8 cellular contexts compared by ENCODE assay signal in the genomic region with DNA sequence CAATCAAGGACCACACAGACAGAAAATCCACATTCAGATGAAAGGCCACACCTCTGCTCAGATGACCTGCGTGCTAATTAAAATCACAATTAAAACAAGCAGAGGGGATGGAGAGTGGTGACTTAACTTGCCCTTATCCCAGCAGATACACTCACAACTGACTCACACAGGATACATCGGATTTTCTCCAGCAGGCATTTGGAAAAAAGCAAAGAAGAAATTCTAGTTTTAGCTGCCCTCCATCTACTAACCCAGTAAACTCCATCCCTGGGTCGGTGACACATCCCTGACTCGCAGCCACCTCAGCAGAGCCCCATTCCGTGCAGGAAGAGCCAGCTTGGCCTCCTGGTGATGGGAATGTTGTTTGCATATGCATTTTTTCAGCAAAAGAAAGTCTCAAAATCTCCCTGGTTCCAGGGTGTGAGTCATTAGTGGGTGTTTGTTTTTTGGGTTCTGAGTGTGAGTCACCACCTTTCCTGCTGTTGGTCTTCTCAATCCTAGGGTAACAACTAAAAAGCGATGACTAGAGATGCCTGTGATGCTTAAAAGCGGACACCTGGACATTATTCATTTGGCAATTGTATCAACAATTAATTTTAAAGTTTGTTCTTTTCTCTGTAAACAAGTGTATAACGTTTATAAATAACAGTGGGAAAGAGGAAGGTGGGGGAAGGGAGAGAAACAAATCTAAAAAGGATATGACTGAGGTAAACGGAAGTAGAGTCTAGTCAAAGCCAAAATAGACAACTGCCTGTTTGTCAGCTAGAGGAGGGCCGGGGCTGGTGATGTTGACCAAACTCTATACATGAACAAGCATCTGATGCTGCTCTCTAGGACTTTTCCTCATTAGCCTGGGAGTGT. TPM values are rescaled to one million over a fixed set of nuclear protein-coding genes. Genes with fewer than 3 reads are reported as not detected.
DNase-seq lines count a peak whose midpoint lies in the region; ATAC-seq and TF ChIP-seq lines count a peak whose summit lies in the region.

No MANE protein-coding gene starts in this region.

- no peaks in the 10 kb centered on the region for H3K9me2 ChIP-seq in PC-3 (replicated peaks; ENCODE audit: low read length)

- H3K79me2 ChIP-seq in PC-3 (ENCODE audit: low read length) = no peaks in the 10 kb centered on the region

- no TSS peak for BruUV-seq in PC-3 (replicated peaks; lab: Mats Ljungman, UMichigan)

- H3K9ac ChIP-seq in PC-3 (ENCODE audit: low read length) (peak overlapping the region; percentile 86), skeletal muscle tissue (ENCODE audit: low read depth in 1 of 3, low read length in 3 of 3) (no peak overlapping the region)

- H2AFZ ChIP-seq in PC-3 (ENCODE audit: low read length) = peak overlapping the region; percentile 54

- CTCF ChIA-PET in PC-3 (lab: Charles Lee) = interaction anchor here (0.5 to 1.0 kb wide), 2 partner anchors 29 to 147 kb away, joined by 5 to 7 read pairs; no protein-coding TSS in a partner anchor

- intact Hi-C loops in PC-3 (cut with micrococcal nuclease) = loop anchor here (1.0 to 2.0 kb wide), 9 partner anchors 10 to 222 kb away; a partner anchor contains a TSS

- no peaks in the 10 kb centered on the region for H3K27me3 ChIP-seq in PC-3 (ENCODE audit: low read length)
- no peaks in the 10 kb centered on the region for H3K27me3 ChIP-seq in skeletal muscle tissue (ENCODE audit: control insufficient read depth in 3 of 3, insufficient read depth in 3 of 3, low read length in 3 of 3)

- peak; percentile 42; the same call in 1 of the 2 replicates for TF ChIP-seq CTCF in PC-3 (conservative IDR thresholded peaks at IDR 0.05; ENCODE audit: low read depth, low read length)
- peak; percentile 63 for TF ChIP-seq CTCF in astrocyte of the cerebellum (IDR thresholded peaks at IDR 0.05; ENCODE audit: low read depth, low read length, missing control alignments)

- peaks cover 41% of the 10 kb centered on the region for H3K4me1 ChIP-seq in PC-3 (ENCODE audit: insufficient read depth, low read length)
- H3K4me1 ChIP-seq in skeletal muscle tissue (ENCODE audit: control insufficient read depth in 3 of 3, insufficient read depth in 3 of 3, low read length in 3 of 3) = peaks cover 3 to 9% (median 3%) of the 10 kb centered on the region in 3 donors

- in situ Hi-C loops in astrocyte of the cerebellum (cut with HindIII; ENCODE audit: low sequenced_read_pairs) = no loop called here

- POLR2A ChIA-PET in PC-3 (lab: Charles Lee; ENCODE audit: unreplicated experiment) = interaction anchor here (0.6 to 0.9 kb wide), 3 partner anchors 8 to 147 kb away, joined by 3 to 9 read pairs (median 8); no protein-coding TSS in a partner anchor

- H3F3A ChIP-seq in PC-3 (ENCODE audit: low read length, unreplicated experiment) = peaks cover 18% of the 10 kb centered on the region

- H3K27ac ChIP-seq in PC-3 (ENCODE audit: low read length) (peak overlapping the region; percentile 97), skeletal muscle tissue (ENCODE audit: low read depth, low read length) (peak overlapping the region; percentile 43)

- H3K9me3 ChIP-seq in PC-3 (ENCODE audit: low read length) = no peaks in the 10 kb centered on the region
- H3K9me3 ChIP-seq in skeletal muscle tissue (ENCODE audit: control insufficient read depth in 3 of 3, low read length in 3 of 3) = no peaks in the 10 kb centered on the region

- H4K20me1 ChIP-seq in PC-3 (ENCODE audit: low read length) = no peaks in the 10 kb centered on the region

- DNase-seq in PC-3 (peak; percentile 99), astrocyte of the cerebellum (ENCODE audit: low read depth) (peak; percentile 96), iPS DF 4.7 (ENCODE audit: extremely low read depth, low spot score) (peak; percentile 88), NCI-H2107 (lab: John Stamatoyannopoulos, UW) (no peak)

- ATAC-seq in GM18498 (IDR thresholded peaks at IDR 0.05; ENCODE audit: unreplicated experiment) (peak; percentile 75), HG02642 (IDR thresholded peaks at IDR 0.05; ENCODE audit: poor library complexity, unreplicated experiment) (peak; percentile 58), PC-3 (peak; percentile 85), HG03139 (IDR thresholded peaks at IDR 0.05; ENCODE audit: unreplicated experiment) (no peak)

- H3K4me3 ChIP-seq in PC-3 (ENCODE audit: low read length) (peak overlapping the region; percentile 34; the same call in 1 of the 2 replicates), astrocyte of the cerebellum (ENCODE audit: low read depth, low read length) (no peak overlapping the region), skeletal muscle tissue (ENCODE audit: low read length in 3 of 3) (no peak overlapping the region)

- H3K4me2 ChIP-seq in PC-3 (ENCODE audit: low read length) = peak overlapping the region; percentile 72

- H3K36me3 ChIP-seq in PC-3 (ENCODE audit: low read depth, low read length) (no peaks in the 10 kb centered on the region), skeletal muscle tissue (ENCODE audit: control insufficient read depth in 3 of 3, insufficient read depth in 3 of 3, low read length in 3 of 3) (no peaks in the 10 kb centered on the region)

RNA-seq across cellular contexts. Expression of a gene that starts 49.8 kb away (rescaled TPM):
- total RNA-seq in PC-3 (2014; rRNA removed) (56.0 and 59.7 TPM in 2 replicates), skeletal muscle tissue (54.3 TPM)
